In genomic region chr5:14669975-14670374, GRCh38 we compare ENCODE assay signal across 14 cellular contexts. TPM values are rescaled to one million over a fixed set of nuclear protein-coding genes. Genes with fewer than 3 reads are reported as not detected.
DNase-seq lines count a peak whose midpoint lies in the region; ATAC-seq and TF ChIP-seq lines count a peak whose summit lies in the region.
"Had no signal": no experiment of that assay in that cellular context is flagged by ENCODE, and none has a peak within 500 bp of the region (broad histone marks: within the 10 kb centered on the region; RNA-seq: fewer than 3 reads in every experiment).

No MANE protein-coding gene starts in this region.

- CTCF ChIA-PET in MCF 10A (lab: Yijun Ruan, JAX) = interaction anchor here (0.6 to 4.5 kb wide), 4 partner anchors 15 to 326 kb away, joined by 3 to 33 read pairs (median 4); no protein-coding TSS in a partner anchor
- CTCF ChIA-PET in GM10248 (lab: Yijun Ruan, JAX) = interaction anchor here (1.4 to 4.8 kb wide), 4 partner anchors 14 to 59 kb away, joined by 4 to 17 read pairs (median 6); no protein-coding TSS in a partner anchor

- no peak overlapping the region for H3K27ac ChIP-seq in breast epithelium
- H3K27ac ChIP-seq: psoas muscle had no signal

- H3K36me3 Mint-ChIP-seq in MCF 10A (ENCODE audit: insufficient read depth, unreplicated experiment) = peaks cover 23% of the 10 kb centered on the region
- H3K36me3 Mint-ChIP-seq in T-helper 17 cell (ENCODE audit: low read depth) = peaks cover 2% of the 10 kb centered on the region
- H3K36me3 Mint-ChIP-seq in effector memory CD8-positive, alpha-beta T cell (ENCODE audit: insufficient read depth) = peaks cover 25% of the 10 kb centered on the region

- TF ChIP-seq POLR2A in breast epithelium (IDR thresholded peaks at IDR 0.05) = no peak

- no peaks in the 10 kb centered on the region for H3K27me3 ChIP-seq in breast epithelium
- H3K27me3 ChIP-seq: heart left ventricle, tibial nerve had no signal

- H3K9me3 ChIP-seq in breast epithelium (no peaks in the 10 kb centered on the region), T-helper 17 cell (ENCODE audit: control insufficient read depth, low read length, poor library complexity, severe bottlenecking) (no peaks in the 10 kb centered on the region)
- H3K9me3 ChIP-seq: heart left ventricle, psoas muscle, tibial nerve had no signal

- ATAC-seq in T-helper 17 cell = no peak
- ATAC-seq in effector memory CD8-positive, alpha-beta T cell (replicated peaks) = peak; percentile 16
- peak; percentile 56 for ATAC-seq in stimulated activated naive CD8-positive, alpha-beta T cell treated with anti-CD3 and anti-CD28 coated beads, Interleukin-15, amount 100 ng/mL, for 72 hours
- ATAC-seq in HG02610 (IDR thresholded peaks at IDR 0.05; ENCODE audit: unreplicated experiment) = no peak
- ATAC-seq in GM18907 (IDR thresholded peaks at IDR 0.05; ENCODE audit: unreplicated experiment) = no peak
- ATAC-seq: heart left ventricle, left colon, psoas muscle had no signal

- peak overlapping the region; percentile 31 for H3K27ac Mint-ChIP-seq in MCF 10A (ENCODE audit: low read depth, unreplicated experiment)
- H3K27ac Mint-ChIP-seq in T-helper 17 cell = peak overlapping the region; percentile 98
- H3K27ac Mint-ChIP-seq in effector memory CD8-positive, alpha-beta T cell = peak overlapping the region in 1 of 2 donors; percentile 91
- peak overlapping the region; percentile 24 to 84 for H3K27ac Mint-ChIP-seq in stimulated activated naive CD8-positive, alpha-beta T cell treated with anti-CD3 and anti-CD28 coated beads, Interleukin-15, amount 100 ng/mL, for 72 hours

- peaks cover 68% of the 10 kb centered on the region for H3K4me1 Mint-ChIP-seq in MCF 10A (ENCODE audit: insufficient read depth, unreplicated experiment)
- H3K4me1 Mint-ChIP-seq in T-helper 17 cell = peaks cover 71% of the 10 kb centered on the region
- H3K4me1 Mint-ChIP-seq in effector memory CD8-positive, alpha-beta T cell (ENCODE audit: low read depth in 2 of 2) = peaks cover 64 to 83% of the 10 kb centered on the region in 2 donors
- H3K4me1 Mint-ChIP-seq in stimulated activated naive CD8-positive, alpha-beta T cell treated with anti-CD3 and anti-CD28 coated beads, Interleukin-15, amount 100 ng/mL, for 72 hours = peaks cover 90% of the 10 kb centered on the region

- intact Hi-C loops in MCF 10A (cut with micrococcal nuclease) (no loop called here), breast epithelium (cut with DNase I; ENCODE audit: low total_unique reads) (no loop called here)

- POLR2A ChIA-PET in MCF 10A (lab: Yijun Ruan, JAX) (interaction anchor here (0.7 to 2.7 kb wide), 5 partner anchors 9 to 16 kb away, joined by 3 to 14 read pairs (median 3); no protein-coding TSS in a partner anchor), GM10248 (lab: Yijun Ruan, JAX) (no interaction called here)

- H3K27me3 Mint-ChIP-seq in MCF 10A (ENCODE audit: insufficient read depth, unreplicated experiment) (no peaks in the 10 kb centered on the region), T-helper 17 cell (no peaks in the 10 kb centered on the region)
- H3K27me3 Mint-ChIP-seq in effector memory CD8-positive, alpha-beta T cell = no peaks in the 10 kb centered on the region
- no peaks in the 10 kb centered on the region for H3K27me3 Mint-ChIP-seq in stimulated activated naive CD8-positive, alpha-beta T cell treated with anti-CD3 and anti-CD28 coated beads, Interleukin-15, amount 100 ng/mL, for 72 hours

- no peaks in the 10 kb centered on the region for H3K36me3 ChIP-seq in breast epithelium

- DNase-seq in MCF 10A (ENCODE audit: unreplicated experiment) (peak; percentile 41), breast epithelium (ENCODE audit: low spot score in 2 of 2) (no peak), T-helper 17 cell (no peak), GM10248 (ENCODE audit: extremely low spot score) (no peak)
- DNase-seq in effector memory CD8-positive, alpha-beta T cell = no peak
- no peak for DNase-seq in stimulated activated naive CD8-positive, alpha-beta T cell treated with anti-CD3 and anti-CD28 coated beads, Interleukin-15, amount 100 ng/mL, for 72 hours
- DNase-seq: DMS53, heart left ventricle, left colon, MV-4-11, psoas muscle had no signal

- no peaks in the 10 kb centered on the region for H3K9me3 Mint-ChIP-seq in MCF 10A (ENCODE audit: unreplicated experiment)
- H3K9me3 Mint-ChIP-seq in effector memory CD8-positive, alpha-beta T cell = no peaks in the 10 kb centered on the region
- no peaks in the 10 kb centered on the region for H3K9me3 Mint-ChIP-seq in stimulated activated naive CD8-positive, alpha-beta T cell treated with anti-CD3 and anti-CD28 coated beads, Interleukin-15, amount 100 ng/mL, for 72 hours

- TF ChIP-seq CTCF in MCF 10A (IDR thresholded peaks at IDR 0.05; ENCODE audit: unreplicated experiment) (no peak), breast epithelium (IDR thresholded peaks at IDR 0.05) (no peak), GM10248 (IDR thresholded peaks at IDR 0.05; ENCODE audit: control extremely low read depth, extremely low read depth, low read depth, missing control alignments) (no peak)

- H3K4me3 ChIP-seq in breast epithelium = no peak overlapping the region
- H3K4me3 ChIP-seq: heart left ventricle, psoas muscle, tibial nerve had no signal

- H3K4me3 Mint-ChIP-seq in MCF 10A (ENCODE audit: unreplicated experiment) (no peak overlapping the region), T-helper 17 cell (peak overlapping the region; percentile 31)
- H3K4me3 Mint-ChIP-seq in effector memory CD8-positive, alpha-beta T cell = peak overlapping the region in 1 of 2 donors; percentile 87
- peak overlapping the region; percentile 68 to 96 for H3K4me3 Mint-ChIP-seq in stimulated activated naive CD8-positive, alpha-beta T cell treated with anti-CD3 and anti-CD28 coated beads, Interleukin-15, amount 100 ng/mL, for 72 hours

- H3K4me1 ChIP-seq in breast epithelium = peaks cover 0 to 11% of the 10 kb centered on the region in 2 donors

- BruUV-seq in MCF 10A (replicated peaks; lab: Mats Ljungman, UMichigan) = no TSS peak

RNA-seq across cellular contexts. Expression of gene OTULIN, which starts 5.5 kb away (rescaled TPM):
- total RNA-seq in MCF 10A (2022) = 27.0 and 34.6 TPM in 2 replicates
- total RNA-seq in breast epithelium = 10 to 100 TPM; 31.0 to 63.7 (median 47.2) TPM
- 10 to 100 TPM; 77.0 to 94.6 TPM for total RNA-seq in T-helper 17 cell

Comparison
In these comparisons a context has a peak if more than half of its experiments do, and no peak if none do; other contexts are left out.
1. ATAC-seq: peak in effector memory CD8-positive, alpha-beta T cell (single experiment) and stimulated activated naive CD8-positive, alpha-beta T cell treated with anti-CD3 and anti-CD28 coated beads, Interleukin-15, amount 100 ng/mL, for 72 hours (single experiment); none in T-helper 17 cell (single experiment), HG02610 (single experiment) and GM18907 (single experiment).